Comparison of ENCODE assay signal across 16 cellular contexts in the genomic region with DNA sequence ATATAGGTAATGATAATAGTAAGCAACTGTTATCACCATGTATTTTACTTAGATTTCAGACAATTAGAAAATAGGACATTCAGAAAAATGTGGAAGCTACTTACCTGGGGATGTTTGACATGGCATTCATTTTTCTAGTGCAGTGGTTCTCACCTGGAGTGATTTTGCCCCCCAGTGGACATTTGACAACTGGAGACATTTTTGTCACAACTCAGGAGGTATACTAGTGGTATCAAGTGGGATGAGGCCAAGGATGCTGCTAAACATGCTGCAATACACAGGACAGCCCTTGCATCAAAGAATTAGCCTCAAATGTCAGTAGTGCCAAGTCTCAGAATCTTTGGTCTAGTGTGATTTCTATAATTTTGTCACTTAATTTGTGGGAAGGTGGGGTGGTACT. TPM values are rescaled to one million over a fixed set of nuclear protein-coding genes. Genes with fewer than 3 reads are reported as not detected.
DNase-seq lines count a peak whose midpoint lies in the region; ATAC-seq and TF ChIP-seq lines count a peak whose summit lies in the region.
"Had no signal": no experiment of that assay in that cellular context is flagged by ENCODE, and none has a peak within 500 bp of the region (broad histone marks: within the 10 kb centered on the region; RNA-seq: fewer than 3 reads in every experiment).

No MANE protein-coding gene starts in this region.

- peaks cover 9% of the 10 kb centered on the region for H3K4me1 Mint-ChIP-seq in CD14-positive monocyte

- no peaks in the 10 kb centered on the region for H3F3A ChIP-seq in PC-3 (ENCODE audit: low read length, unreplicated experiment)

- H3K36me3 Mint-ChIP-seq in CD14-positive monocyte = peaks cover 1 to 2% of the 10 kb centered on the region in 2 donors

- H3K36me3 ChIP-seq in PC-3 (ENCODE audit: low read depth, low read length) = 0 out of 2 replicates have a peak, but pooled peaks cover 5% of the 10 kb centered on the region

- BruUV-seq in PC-3 (replicated peaks; lab: Mats Ljungman, UMichigan) = no TSS peak

- H3K79me2 ChIP-seq in PC-3 (ENCODE audit: low read length) = no peaks in the 10 kb centered on the region

- no peaks in the 10 kb centered on the region for H3K9me3 ChIP-seq in PC-3 (ENCODE audit: low read length)
- H3K9me3 ChIP-seq: neutrophil had no signal

- no peak overlapping the region for H3K4me2 ChIP-seq in PC-3 (ENCODE audit: low read length)

- no peak overlapping the region for H2AFZ ChIP-seq in PC-3 (ENCODE audit: low read length)

- no peaks in the 10 kb centered on the region for H3K9me2 ChIP-seq in PC-3 (replicated peaks; ENCODE audit: low read length)

- intact Hi-C loops in PC-3 (cut with micrococcal nuclease) (no loop called here), CD14-positive monocyte (cut with micrococcal nuclease) (no loop called here)

- CTCF ChIA-PET in PC-3 (lab: Charles Lee) = interaction anchor here (0.7 kb wide), 1 partner anchor 101 kb away, joined by 3 read pairs; no protein-coding TSS in a partner anchor

- no peaks in the 10 kb centered on the region for H4K20me1 ChIP-seq in PC-3 (ENCODE audit: low read length)

- DNase-seq in DMS 273 (lab: John Stamatoyannopoulos, UW; ENCODE audit: unreplicated experiment) (peak; percentile 29), DMS 273 treated with DMSO at 0.1 percent for 48 hours (lab: John Stamatoyannopoulos, UW) (no peak), PC-3 (peak; percentile 36), iPS DF 19.7 (ENCODE audit: low read depth, low spot score) (peak; percentile 1), CD14-positive monocyte (ENCODE audit: low spot score) (no peak)
- DNase-seq: 8988T; activated CD4-positive, alpha-beta T cell treated with anti-CD3 and anti-CD28 coated beads for 1 hour; CD8-positive, alpha-beta T cell; cortex of kidney; NCI-H2171 treated with DMSO at 0.1 percent for 48 hours; substantia nigra had no signal

- H3K9ac ChIP-seq in PC-3 (ENCODE audit: low read length) = no peak overlapping the region

- H3K27me3 ChIP-seq in PC-3 (ENCODE audit: low read length) = no peaks in the 10 kb centered on the region
- H3K27me3 ChIP-seq: neutrophil had no signal

- H3K27ac Mint-ChIP-seq in CD14-positive monocyte = no peak overlapping the region
- H3K27ac Mint-ChIP-seq: CD8-positive, alpha-beta T cell had no signal

- POLR2A ChIA-PET in PC-3 (lab: Charles Lee; ENCODE audit: unreplicated experiment) = interaction anchor here (0.6 kb wide), 1 partner anchor 110 kb away, joined by 3 read pairs; no protein-coding TSS in a partner anchor

- H3K9me3 Mint-ChIP-seq in CD14-positive monocyte = peaks cover 0 to 3% (median 0%) of the 10 kb centered on the region in 7 donors
- H3K9me3 Mint-ChIP-seq: CD8-positive, alpha-beta T cell had no signal

- H3K27me3 Mint-ChIP-seq in CD14-positive monocyte (ENCODE audit: low read depth in 3 of 3) = no peaks in the 10 kb centered on the region

- no peak overlapping the region for H3K4me3 ChIP-seq in PC-3 (ENCODE audit: low read length)
- H3K4me3 ChIP-seq: skin epidermis had no signal

- peak; percentile 41; the same call in 1 of the 2 replicates for TF ChIP-seq CTCF in PC-3 (conservative IDR thresholded peaks at IDR 0.05; ENCODE audit: low read depth, low read length)
- no peak for TF ChIP-seq CTCF in CD14-positive monocyte (IDR thresholded peaks at IDR 0.05)

- peak; percentile 58 for ATAC-seq in GM19468 (IDR thresholded peaks at IDR 0.05; ENCODE audit: extremely low read depth, unreplicated experiment)
- ATAC-seq in PC-3 = no peak
- ATAC-seq in HG02759 (IDR thresholded peaks at IDR 0.05; ENCODE audit: unreplicated experiment) = no peak
- no peak for ATAC-seq in HG03280 (IDR thresholded peaks at IDR 0.05; ENCODE audit: unreplicated experiment)
- ATAC-seq: CD8-positive, alpha-beta T cell had no signal

- no peak overlapping the region for H3K27ac ChIP-seq in PC-3 (ENCODE audit: low read length)
- H3K27ac ChIP-seq: neutrophil, skin epidermis had no signal

- no peaks in the 10 kb centered on the region for H3K4me1 ChIP-seq in PC-3 (ENCODE audit: insufficient read depth, low read length)

- no peak overlapping the region for H3K4me3 Mint-ChIP-seq in CD14-positive monocyte
- H3K4me3 Mint-ChIP-seq: CD8-positive, alpha-beta T cell had no signal

RNA-seq across cellular contexts. Expression of a gene that starts 36.1 kb away (rescaled TPM):
- total RNA-seq in PC-3 (2014; rRNA removed) = 12.7 and 18.0 TPM in 2 replicates
- polyA plus RNA-seq in CD14-positive monocyte = 10 to 100 TPM; 15.6 to 16.8 TPM

Comparison
In these comparisons a context has a peak if more than half of its experiments do, and no peak if none do; other contexts are left out.
1. DNase-seq: peak in DMS 273 (single experiment), PC-3 (single experiment) and iPS DF 19.7 (single experiment); none in DMS 273 treated with DMSO at 0.1 percent for 48 hours (single experiment) and CD14-positive monocyte (single experiment).